ENCODE assay signal across 10 cellular contexts in the genomic region with DNA sequence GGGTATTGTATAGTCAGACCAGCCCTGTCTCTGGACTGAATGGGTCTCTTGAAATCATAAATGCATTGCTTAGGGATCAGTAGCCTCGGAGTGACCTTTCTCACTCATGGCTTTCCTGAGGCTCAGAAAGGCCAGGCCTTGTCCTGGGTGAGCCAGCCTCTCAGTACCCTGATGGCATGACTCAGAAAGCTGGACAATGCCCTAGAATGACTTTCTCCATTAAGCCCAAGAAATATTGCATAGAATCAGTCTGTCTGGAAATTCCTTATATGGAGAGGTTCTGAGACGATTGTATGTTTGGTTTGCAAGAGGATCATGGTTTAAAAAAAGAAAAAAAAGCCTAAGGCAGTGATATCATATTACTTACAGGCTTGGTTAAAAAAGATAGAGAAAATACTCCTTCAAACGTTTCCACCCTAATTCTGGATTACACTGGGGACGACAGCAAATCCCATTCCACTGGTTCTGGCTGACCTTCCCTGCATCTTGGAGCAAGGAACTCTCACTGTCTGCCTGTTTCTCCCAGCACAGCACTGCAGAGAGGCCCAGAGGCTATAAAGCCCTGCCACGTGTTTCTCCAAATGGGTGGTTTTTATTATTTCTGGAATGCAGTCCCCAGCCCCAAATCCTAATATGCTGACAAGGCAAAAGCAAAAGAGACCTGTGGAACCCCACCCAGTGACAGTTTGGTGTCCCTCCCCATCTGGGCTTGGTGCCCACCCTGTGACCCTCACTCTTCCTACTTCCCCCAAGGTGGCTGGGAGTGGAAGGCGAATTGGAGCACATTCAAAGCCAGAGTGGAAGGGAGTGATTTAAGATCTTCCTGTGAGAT. TPM values are rescaled to one million over a fixed set of nuclear protein-coding genes. Genes with fewer than 3 reads are reported as not detected.
DNase-seq lines count a peak whose midpoint lies in the region; ATAC-seq, FAIRE-seq and TF ChIP-seq lines count a peak whose summit lies in the region.
"Had no signal": no experiment of that assay in that cellular context is flagged by ENCODE, and none has a peak within 500 bp of the region (broad histone marks: within the 10 kb centered on the region; RNA-seq: fewer than 3 reads in every experiment).

No MANE protein-coding gene starts in this region.

- peaks cover 22% of the 10 kb centered on the region for H3K36me3 ChIP-seq in osteoblast (ENCODE audit: insufficient read depth, low read length)

- peaks cover 80% of the 10 kb centered on the region for H3K4me1 ChIP-seq in osteoblast (ENCODE audit: insufficient read depth, low read length)

- DNase-seq in AG09319 (ENCODE audit: extremely low read depth, low read depth) (peak; percentile 90), SK-MEL-5 (ENCODE audit: low read depth, low spot score) (peak; percentile 44), fibroblast of pulmonary artery (ENCODE audit: low read depth) (peak; percentile 95), osteoblast (ENCODE audit: insufficient read length, low spot score, missing footprints) (no peak), frontal cortex (ENCODE audit: low spot score in 2 of 2) (no peak), NCI-H2081 (lab: John Stamatoyannopoulos, UW) (no peak)
- DNase-seq in activated CD4-positive, CD25-positive, alpha-beta regulatory T cell treated with anti-CD3 and anti-CD28 coated beads, Interleukin-2, amount 50 U/mL, for 72 hours, result no peak
- DNase-seq: T-cell had no signal

- no peak for ATAC-seq in HG03139 (IDR thresholded peaks at IDR 0.05; ENCODE audit: unreplicated experiment)
- ATAC-seq: T-cell had no signal

- in situ Hi-C loops in SK-MEL-5 (cut with HindIII; ENCODE audit: low pct_unique_long_range_greater_than_20kb, low sequenced_read_pairs), result no loop called here

- H4K20me1 ChIP-seq in osteoblast (ENCODE audit: insufficient read depth, low read length), result no peaks in the 10 kb centered on the region

- no peak overlapping the region for H2AFZ ChIP-seq in osteoblast (ENCODE audit: low read length)

- H3K9me3 ChIP-seq in osteoblast (ENCODE audit: low read depth, low read length), result no peaks in the 10 kb centered on the region

- peak overlapping the region; percentile 96 for H3K27ac ChIP-seq in osteoblast (ENCODE audit: low read depth, low read length)

- peaks cover 60% of the 10 kb centered on the region for H3K79me2 ChIP-seq in osteoblast (ENCODE audit: insufficient read depth, low read length)

- H3K4me2 ChIP-seq in osteoblast (ENCODE audit: insufficient read depth, low read length), result peak overlapping the region; percentile 28

- H3K4me3 ChIP-seq in fibroblast of pulmonary artery (replicated peaks; ENCODE audit: low read depth, low read length) (no peak overlapping the region), osteoblast (ENCODE audit: insufficient read depth, low read length) (peak overlapping the region; percentile 17)

- H3K27me3 ChIP-seq in osteoblast (ENCODE audit: insufficient read depth, low read length), result no peaks in the 10 kb centered on the region

- no peak for FAIRE-seq in frontal cortex (lab: Jason Lieb, UNC)
- FAIRE-seq: D721Med had no signal

- no peak for TF ChIP-seq CTCF in AG09319 (IDR thresholded peaks at IDR 0.05; ENCODE audit: low read depth, low read length)
- no peak for TF ChIP-seq CTCF in fibroblast of pulmonary artery (IDR thresholded peaks at IDR 0.05; ENCODE audit: low read length, missing control alignments)
- TF ChIP-seq CTCF in osteoblast (IDR thresholded peaks at IDR 0.05; ENCODE audit: extremely low read depth, low read depth, low read length), result no peak

RNA-seq across cellular contexts. Expression of a gene that starts 34.4 kb away (rescaled TPM):
- total RNA-seq in SK-MEL-5 (2014; rRNA removed; shearing (Covaris generic)), result 2.8 and 3.1 TPM in 2 replicates
- 5.9 and 14.2 TPM in 2 replicates for polyA plus RNA-seq in SK-MEL-5 (2015; cell fraction: cytosol; rRNA removed)
- polyA plus RNA-seq in SK-MEL-5 (2015; cell fraction: nucleus; rRNA removed), result 2.3 and 2.9 TPM in 2 replicates
- total RNA-seq in osteoblast, result 123 and 164 TPM in 2 replicates
- 490 TPM for total RNA-seq in frontal cortex

Comparison
In these comparisons a context has a peak if more than half of its experiments do, and no peak if none do; other contexts are left out.
1. DNase-seq: peak in AG09319 (single experiment), SK-MEL-5 (single experiment) and fibroblast of pulmonary artery (single experiment); none in osteoblast (single experiment), frontal cortex (0 of 2), NCI-H2081 (0 of 2) and activated CD4-positive, CD25-positive, alpha-beta regulatory T cell treated with anti-CD3 and anti-CD28 coated beads, Interleukin-2, amount 50 U/mL, for 72 hours (single experiment).
2. RNA of a gene that starts 34.4 kb away (total RNA-seq): 490 TPM in frontal cortex (single experiment) and 123 to 164 TPM in osteoblast; 2.8 to 3.1 TPM in SK-MEL-5; every median in the first group is over 10 times any median in the second.